In the genomic region with DNA sequence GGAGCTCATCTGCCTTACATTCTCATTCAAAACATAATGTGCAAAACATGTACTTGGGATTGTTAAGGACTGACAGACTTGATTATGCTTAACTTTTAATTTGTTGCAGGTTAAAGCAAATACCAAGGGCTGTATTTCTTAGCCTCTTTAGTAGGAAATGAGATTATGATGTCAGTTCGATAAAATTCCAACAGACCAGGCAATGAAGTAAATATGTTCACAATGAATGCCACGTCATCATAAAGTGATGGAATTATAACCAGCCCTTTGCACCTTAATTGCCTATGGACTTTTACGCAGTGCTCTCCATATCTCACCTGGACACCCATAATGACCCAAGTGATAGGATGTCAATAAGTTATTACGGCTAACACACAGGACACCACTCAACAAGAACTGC, we compare ENCODE assay signal across 15 cellular contexts.
DNase-seq lines count a peak whose midpoint lies in the region; ATAC-seq, FAIRE-seq and TF ChIP-seq lines count a peak whose summit lies in the region.
"Had no signal": no experiment of that assay in that cellular context is flagged by ENCODE, and none has a peak within 500 bp of the region (broad histone marks: within the 10 kb centered on the region; RNA-seq: fewer than 3 reads in every experiment).

No MANE protein-coding gene starts in this region.

- H3K4me3 Mint-ChIP-seq in activated CD4-positive, alpha-beta T cell treated with anti-CD3 and anti-CD28 coated beads, Interleukin-2, amount 10 ng/mL, durations not matched to agents 7 days and 5 days = no peak overlapping the region
- H3K4me3 Mint-ChIP-seq: B cell; CD8-positive, alpha-beta T cell had no signal

- H3K4me1 ChIP-seq in K562 (replicated peaks in 1 of 2; ENCODE audit: control insufficient read depth in 2 of 2, insufficient read depth in 2 of 2, low read length in 2 of 2) = no peaks in the 10 kb centered on the region
- H3K4me1 ChIP-seq: HAP-1 had no signal

- H3K9me3 Mint-ChIP-seq in activated CD4-positive, alpha-beta T cell treated with anti-CD3 and anti-CD28 coated beads, Interleukin-2, amount 10 ng/mL, durations not matched to agents 7 days and 5 days = no peaks in the 10 kb centered on the region
- H3K9me3 Mint-ChIP-seq: CD8-positive, alpha-beta T cell had no signal

- H3K27ac Mint-ChIP-seq in activated CD4-positive, alpha-beta T cell treated with anti-CD3 and anti-CD28 coated beads, Interleukin-2, amount 10 ng/mL, durations not matched to agents 7 days and 5 days = no peak overlapping the region
- H3K27ac Mint-ChIP-seq: B cell; CD8-positive, alpha-beta T cell had no signal

- H3K4me3 ChIP-seq in K562 (no peak overlapping the region), retinal pigment epithelial cell (ENCODE audit: low read length) (no peak overlapping the region)
- H3K4me3 ChIP-seq: HAP-1 had no signal

- DNase-seq in EL (peak; percentile 65), M059J (ENCODE audit: low read depth) (peak; percentile 6), K562 (ENCODE audit: extremely low read depth in 1 of 4, low spot score in 3 of 4) (no peak), retinal pigment epithelial cell (ENCODE audit: low read depth) (peak; percentile 72), NCI-H1105 (lab: John Stamatoyannopoulos, UW) (no peak)
- no peak for DNase-seq in activated CD4-positive, alpha-beta T cell treated with anti-CD3 and anti-CD28 coated beads, Interleukin-2, amount 10 ng/mL, durations not matched to agents 7 days and 5 days
- DNase-seq: CD8-positive, alpha-beta T cell; NCI-H2107; NCI-H345; NCI-H526 treated with DMSO at 0.1 percent for 48 hours; NK-92 treated with Interleukin-12 subunit alpha and Interleukin-12 subunit beta, amount 100 ng/mL, for 24 hours had no signal

- in situ Hi-C loops in K562 (cut with MboI) = no loop called here

- TF ChIP-seq EP300 in K562 (IDR thresholded peaks at IDR 0.05; ENCODE audit: low read length) = no peak

- H3K4me1 Mint-ChIP-seq in activated CD4-positive, alpha-beta T cell treated with anti-CD3 and anti-CD28 coated beads, Interleukin-2, amount 10 ng/mL, durations not matched to agents 7 days and 5 days = no peaks in the 10 kb centered on the region

- no peak for TF ChIP-seq POLR2A in K562 (conservative IDR thresholded peaks at IDR 0.05)

- no peak for TF ChIP-seq CTCF in K562 (IDR thresholded peaks at IDR 0.05 in 2 of 3, conservative IDR thresholded peaks at IDR 0.05 in 1 of 3; ENCODE audit: insufficient read depth in 2 of 3, low read depth in 1 of 3, low read length in 3 of 3)
- no peak for TF ChIP-seq CTCF in retinal pigment epithelial cell (conservative IDR thresholded peaks at IDR 0.05; ENCODE audit: low read depth, low read length)

- no peak for ATAC-seq in K562
- ATAC-seq in GM21723 (IDR thresholded peaks at IDR 0.05; ENCODE audit: unreplicated experiment) = no peak
- ATAC-seq: CD8-positive, alpha-beta T cell; Right ventricle myocardium inferior had no signal

- whole genome bisulfite sequencing in K562 (ENCODE audit: insufficient coverage, low coverage, missing lambda C conversion rate) = 93% methylated on average over 4 of the region's 4 CpGs

- peaks cover 7% of the 10 kb centered on the region; the same call in 1 of the 2 replicates for H4K20me1 ChIP-seq in K562 (replicated peaks; ENCODE audit: control insufficient read depth, insufficient read depth, low read length)

- no peak overlapping the region for H2AFZ ChIP-seq in K562 (ENCODE audit: low read depth, low read length)

- BruUV-seq in K562 (replicated peaks; lab: Mats Ljungman, UMichigan) = no TSS peak

- H3K27ac ChIP-seq in K562 (ENCODE audit: extremely low read depth, low read depth, low read length) = no peak overlapping the region

- CTCF ChIA-PET in K562 (lab: Yijun Ruan, JAX; ENCODE audit: low intra/inter-chr PET ratio) = no interaction called here
- CTCF ChIA-PET in activated CD4-positive, alpha-beta T cell treated with anti-CD3 and anti-CD28 coated beads, Interleukin-2, amount 10 ng/mL, durations not matched to agents 7 days and 5 days (lab: Charles Lee) = no interaction called here

- peaks cover 2% of the 10 kb centered on the region for H3K36me3 Mint-ChIP-seq in activated CD4-positive, alpha-beta T cell treated with anti-CD3 and anti-CD28 coated beads, Interleukin-2, amount 10 ng/mL, durations not matched to agents 7 days and 5 days (ENCODE audit: low read depth)

- H3K79me2 ChIP-seq in K562 (ENCODE audit: control insufficient read depth, insufficient read depth, low read length) = peaks cover 52% of the 10 kb centered on the region

- H3K9ac ChIP-seq in K562 (ENCODE audit: insufficient read depth in 1 of 2, low read depth in 2 of 2, low read length in 2 of 2) = no peak overlapping the region

- intact Hi-C loops in K562 (cut with micrococcal nuclease) = no loop called here

- peaks cover 5% of the 10 kb centered on the region for H3K9me1 ChIP-seq in K562 (ENCODE audit: control insufficient read depth, insufficient read depth, low read length)

- H3K27me3 Mint-ChIP-seq in activated CD4-positive, alpha-beta T cell treated with anti-CD3 and anti-CD28 coated beads, Interleukin-2, amount 10 ng/mL, durations not matched to agents 7 days and 5 days = no peaks in the 10 kb centered on the region
- H3K27me3 Mint-ChIP-seq: B cell had no signal

- H3K27me3 ChIP-seq in K562 (ENCODE audit: control insufficient read depth in 2 of 2, insufficient read depth in 2 of 2, low read length in 2 of 2) = no peaks in the 10 kb centered on the region

- H3K36me3 ChIP-seq in K562 (ENCODE audit: control insufficient read depth, insufficient read depth, low read length) = peaks cover 7% of the 10 kb centered on the region; the same call in 1 of the 3 replicates
- H3K36me3 ChIP-seq: HAP-1 had no signal

- no peaks in the 10 kb centered on the region for H3K9me3 ChIP-seq in K562 (replicated peaks; ENCODE audit: control insufficient read depth, insufficient read depth, low read depth, low read length)
- H3K9me3 ChIP-seq: HAP-1 had no signal

- no peak for FAIRE-seq in K562 (lab: Jason Lieb, UNC)

- POLR2A ChIA-PET in K562 (lab: Yijun Ruan, JAX) = interaction anchor here (0.7 to 1.0 kb wide), 2 partner anchors 9 to 12 kb away, joined by 3 read pairs; no protein-coding TSS in a partner anchor
- POLR2A ChIA-PET in activated CD4-positive, alpha-beta T cell treated with anti-CD3 and anti-CD28 coated beads, Interleukin-2, amount 10 ng/mL, durations not matched to agents 7 days and 5 days (lab: Charles Lee) = no interaction called here

- no peak overlapping the region for H3K4me2 ChIP-seq in K562 (ENCODE audit: insufficient read depth, low read length)

- no peak for TF ChIP-seq RAD21 in K562 (CRISPR knock-in tag; conservative IDR thresholded peaks at IDR 0.05 in 1 of 2, IDR thresholded peaks at IDR 0.05 in 1 of 2)

TF ChIP-seq in K562, 482 proteins besides CTCF, POLR2A, EP300 and RAD21:
- TF ChIP-seq GTF2F1 (IDR thresholded peaks at IDR 0.05; ENCODE audit: low read depth, low read length) (no peak), MAFG (tag; conservative IDR thresholded peaks at IDR 0.05) (0 out of 2 replicates have a peak, but pooled peaks have one; percentile 6), ZNF316 (IDR thresholded peaks at IDR 0.05) (peak; percentile 55; the same call in 1 of the 2 replicates)
TF ChIP-seq in K562: peak in this region for 2.

Comparison
In these comparisons a context has a peak if more than half of its experiments do, and no peak if none do; other contexts are left out.
1. DNase-seq: peak in EL (single experiment), M059J (single experiment) and retinal pigment epithelial cell (single experiment); none in K562 (0 of 4), NCI-H1105 (single experiment) and activated CD4-positive, alpha-beta T cell treated with anti-CD3 and anti-CD28 coated beads, Interleukin-2, amount 10 ng/mL, durations not matched to agents 7 days and 5 days (single experiment).